Comparison of ENCODE assay signal across 8 cellular contexts in genomic region chr16:72093448-72094265, GRCh38. TPM values are rescaled to one million over a fixed set of nuclear protein-coding genes. Genes with fewer than 3 reads are reported as not detected.
A peak's percentile ranks its signal among the peaks of the same experiment; 100 is the strongest.
DNase-seq lines count a peak whose midpoint lies in the region; ATAC-seq and TF ChIP-seq lines count a peak whose summit lies in the region.

Gene DHX38, plus strand, starts transcription at chr16:72093847. Its CDS starts 2,311 bp downstream, at chr16:72096158.
Gene TXNL4B, minus strand, starts transcription at chr16:72093620. Its CDS starts 2,871 bp downstream, at chr16:72090749.

- intact Hi-C loops in mammary epithelial cell (cut with micrococcal nuclease): loop anchor here (2.0 kb wide), 1 partner anchor 85 kb away; the partner anchor contains the start of gene DHODH

- H3K36me3 ChIP-seq in WERI-Rb-1 (peaks cover 46% of the 10 kb centered on the region), mammary epithelial cell (ENCODE audit: insufficient read depth, low read length) (peaks cover 18% of the 10 kb centered on the region), iPS-20b (ENCODE audit: insufficient read depth, low read depth, low read length) (peaks cover 47% of the 10 kb centered on the region)

- peak within 1 kb of the TSS; percentile 84 for H3K27ac ChIP-seq in WERI-Rb-1
- peak within 1 kb of the TSS; percentile 85 for H3K27ac ChIP-seq in mammary epithelial cell (ENCODE audit: insufficient read depth, low read depth, low read length)
- H3K27ac ChIP-seq in iPS-20b (ENCODE audit: low read length): no peak within 1 kb of the TSS
- peak within 1 kb of the TSS; percentile 76 to 98 (median 92) for H3K27ac ChIP-seq in skin epidermis

- no peaks in the 10 kb centered on the region for H4K20me1 ChIP-seq in mammary epithelial cell (ENCODE audit: insufficient read depth, low read length)

- peak; percentile 98 for ATAC-seq in GM18873 (IDR thresholded peaks at IDR 0.05; ENCODE audit: low FRiP score, unreplicated experiment)
- peak; percentile 97 for ATAC-seq in HG03139 (IDR thresholded peaks at IDR 0.05; ENCODE audit: unreplicated experiment)

- peak within 1 kb of the TSS; percentile 86 for H2AFZ ChIP-seq in mammary epithelial cell (ENCODE audit: low read depth, low read length)

- WGBS in mammary epithelial cell (ENCODE audit: low coverage, missing lambda C conversion rate): 3% methylated on average over 29 of the region's 43 CpGs

- H3K9ac ChIP-seq in mammary epithelial cell (ENCODE audit: insufficient read depth, low read length) (peak within 1 kb of the TSS; percentile 94), iPS-20b (ENCODE audit: low read depth, low read length) (peak within 1 kb of the TSS; percentile 90)

- peak; percentile 100 for DNase-seq in ACHN
- peak; percentile 96 for DNase-seq in NCI-H2227 (lab: John Stamatoyannopoulos, UW; ENCODE audit: unreplicated experiment)
- peak; percentile 95 for DNase-seq in WERI-Rb-1
- peak; percentile 99 for DNase-seq in mammary epithelial cell

- H3K9me3 ChIP-seq in WERI-Rb-1 (ENCODE audit: severe bottlenecking) (no peaks in the 10 kb centered on the region), mammary epithelial cell (replicated peaks; ENCODE audit: insufficient read depth, low read length) (no peaks in the 10 kb centered on the region), iPS-20b (ENCODE audit: insufficient read depth, low read depth, low read length) (no peaks in the 10 kb centered on the region)

- CTCF ChIA-PET in mammary epithelial cell (lab: Charles Lee; ENCODE audit: low non-redundant PET): no interaction called here

- H3K4me3 ChIP-seq in WERI-Rb-1 (ENCODE audit: low read depth, low read length): peak within 1 kb of the TSS; percentile 98
- peak within 1 kb of the TSS; percentile 69 to 100 (median 98) for H3K4me3 ChIP-seq in mammary epithelial cell (replicated peaks in 1 of 3; ENCODE audit: insufficient read depth in 1 of 3, low read depth in 2 of 3, low read length in 3 of 3)
- H3K4me3 ChIP-seq in iPS-20b (ENCODE audit: low read length): peak within 1 kb of the TSS; percentile 96
- H3K4me3 ChIP-seq in skin epidermis: peak within 1 kb of the TSS; percentile 76 to 97 (median 82)

- H3K4me2 ChIP-seq in mammary epithelial cell (ENCODE audit: insufficient read depth, low read depth, low read length): peak within 1 kb of the TSS; percentile 95

- BruUV-seq in mammary epithelial cell (replicated peaks; lab: Mats Ljungman, UMichigan): TSS peak; percentile 51

- dilution Hi-C loops in mammary epithelial cell (cut with HindIII; ENCODE audit: low sequenced_read_pairs): loop anchor here (5.0 kb wide), 1 partner anchor 36 kb away; no protein-coding TSS in a partner anchor

- TF ChIP-seq CTCF in WERI-Rb-1 (IDR thresholded peaks at IDR 0.05; ENCODE audit: low read depth, low read length) (no peak), mammary epithelial cell (conservative IDR thresholded peaks at IDR 0.05 in 1 of 2, IDR thresholded peaks at IDR 0.05 in 1 of 2; ENCODE audit: extremely low read depth in 1 of 2, insufficient read depth in 1 of 2, low read depth in 1 of 2, low read length in 2 of 2) (no peak)

- H3K27me3 ChIP-seq in WERI-Rb-1 (ENCODE audit: insufficient read depth, low read depth, severe bottlenecking) (no peaks in the 10 kb centered on the region), mammary epithelial cell (ENCODE audit: insufficient read depth, low read length) (no peaks in the 10 kb centered on the region), iPS-20b (ENCODE audit: insufficient read depth, low read length) (no peaks in the 10 kb centered on the region)

- in situ Hi-C loops in ACHN (cut with HindIII; ENCODE audit: low pct_ligation_motif_present, low pct_unique_long_range_greater_than_20kb, low sequenced_read_pairs): no loop called here
- in situ Hi-C loops in mammary epithelial cell (cut with MboI; ENCODE audit: low sequenced_read_pairs in 2 of 2): no loop called here

- H3K4me1 ChIP-seq in mammary epithelial cell (ENCODE audit: insufficient read depth, low read length) (peaks cover 20% of the 10 kb centered on the region), iPS-20b (ENCODE audit: insufficient read depth, low read length) (0 out of 2 replicates have a peak, but pooled peaks cover 8% of the 10 kb centered on the region)

- peaks cover 88% of the 10 kb centered on the region for H3K79me2 ChIP-seq in mammary epithelial cell (ENCODE audit: insufficient read depth, low read length)

RNA-seq across cellular contexts. Expression of gene DHX38, which starts in this region (rescaled TPM):
- total RNA-seq in mammary epithelial cell: 10 to 100 TPM; 32.3 to 62.9 TPM
- polyA plus RNA-seq in mammary epithelial cell: 35.5 TPM
- 59.6 TPM for polyA minus RNA-seq in mammary epithelial cell

RNA-seq across cellular contexts. Expression of gene TXNL4B, which starts in this region (rescaled TPM):
- 10 to 100 TPM in 1 of 2 donors, 1 to 10 TPM in 1; 7.5 to 16.3 TPM for total RNA-seq in mammary epithelial cell
- polyA plus RNA-seq in mammary epithelial cell: 10.2 TPM
- 5.8 TPM for polyA minus RNA-seq in mammary epithelial cell
